32 cellular contexts compared by ENCODE assay signal in genomic region chr1:46098043-46098712, GRCh38. TPM values are rescaled to one million over a fixed set of nuclear protein-coding genes. Genes with fewer than 3 reads are reported as not detected.
A peak's percentile ranks its signal among the peaks of the same experiment; 100 is the strongest.
DNase-seq lines count a peak whose midpoint lies in the region; ATAC-seq, FAIRE-seq and TF ChIP-seq lines count a peak whose summit lies in the region.
"Had no signal": no experiment of that assay in that cellular context is flagged by ENCODE, and none has a peak within 500 bp of the region (broad histone marks: within the 10 kb centered on the region; RNA-seq: fewer than 3 reads in every experiment).

No MANE protein-coding gene starts in this region.

- H3K79me2 ChIP-seq in smooth muscle cell (ENCODE audit: low read depth), result peaks cover 4% of the 10 kb centered on the region

- no peak for ATAC-seq in memory B cell (ENCODE audit: low read depth)
- no peak for ATAC-seq in left ventricle myocardium superior
- ATAC-seq: HCT116, left colon had no signal

- DNase-seq in GM12865 (ENCODE audit: low read depth) (peak; percentile 60), GM18507 (ENCODE audit: extremely low spot score, insufficient read length, low read depth) (no peak), OCI-M1 (lab: John Stamatoyannopoulos, UW) (peak; percentile 15), memory B cell (ENCODE audit: low spot score in 2 of 2) (no peak), smooth muscle cell (lab: John Stamatoyannopoulos, UW; ENCODE audit: unreplicated experiment) (no peak), left ventricle myocardium superior (no peak)
- no peak for DNase-seq in activated CD4-positive, CD25-positive, alpha-beta regulatory T cell (lab: John Stamatoyannopoulos, UW)
- DNase-seq: activated CD4-positive, alpha-beta T cell treated with anti-CD3 and anti-CD28 coated beads, Interleukin-2, amount 10 ng/mL, durations not matched to agents 24 days and 14 days; aorta; C1 segment of cervical spinal cord; Caco-2; DMS79 treated with DMSO at 0.1 percent for 48 hours; GF-D8; hypothalamus; left colon; mammary epithelial cell; NCI-H1105; NCI-H187 treated with DMSO at 0.1 percent for 48 hours; NCI-H2171; sigmoid colon; stimulated activated CD4-positive, alpha-beta T cell treated with anti-CD3 and anti-CD28 coated beads, Interleukin-4, amount 100 ng/mL, for 1 hour; T1000; trophoblast cell; WERI-Rb-1 had no signal

- H3K36me3 ChIP-seq in smooth muscle cell (ENCODE audit: low read depth), result peaks cover 6% of the 10 kb centered on the region
- H3K36me3 ChIP-seq: cardiac muscle cell, sigmoid colon, SJSA1 had no signal

- no peak overlapping the region for H2AFZ ChIP-seq in smooth muscle cell (ENCODE audit: low read depth)

- H3K9me3 Mint-ChIP-seq in memory B cell, result peaks cover 5% of the 10 kb centered on the region
- H3K9me3 Mint-ChIP-seq: activated naive CD4-positive, alpha-beta T cell treated with anti-CD3 and anti-CD28 coated beads, Interleukin-2, amount 50 U/mL, for 24 hours had no signal

- TF ChIP-seq CTCF in GM12865 (IDR thresholded peaks at IDR 0.05; ENCODE audit: insufficient read depth, low read depth, low read length, missing control alignments) (no peak), smooth muscle cell (IDR thresholded peaks at IDR 0.05; ENCODE audit: borderline replicate concordance, insufficient read depth, poor library complexity, severe bottlenecking) (no peak)

- no peaks in the 10 kb centered on the region for H3K27me3 ChIP-seq in smooth muscle cell (ENCODE audit: low read depth)
- H3K27me3 ChIP-seq: cardiac muscle cell, sigmoid colon, SJSA1 had no signal

- no peak overlapping the region for H3K4me2 ChIP-seq in smooth muscle cell

- no peak overlapping the region for H3K27ac ChIP-seq in smooth muscle cell (ENCODE audit: low read depth)
- H3K27ac ChIP-seq: cardiac muscle cell, RWPE1, sigmoid colon, SJSA1, WERI-Rb-1 had no signal

- no peak overlapping the region for H3K27ac Mint-ChIP-seq in memory B cell
- H3K27ac Mint-ChIP-seq: activated CD4-positive, alpha-beta T cell treated with anti-CD3 and anti-CD28 coated beads, Interleukin-2, amount 10 ng/mL, durations not matched to agents 24 days and 14 days; activated naive CD4-positive, alpha-beta T cell treated with anti-CD3 and anti-CD28 coated beads, Interleukin-2, amount 50 U/mL, for 24 hours; IgD-negative memory B cell; nephron had no signal

- H3F3A ChIP-seq in smooth muscle cell (ENCODE audit: low read depth), result no peaks in the 10 kb centered on the region

- peak; percentile 84 for FAIRE-seq in GM18507 (lab: Jason Lieb, UNC)
- FAIRE-seq: colon had no signal

- H3K4me3 Mint-ChIP-seq in memory B cell, result peak overlapping the region; percentile 24
- H3K4me3 Mint-ChIP-seq: activated CD4-positive, alpha-beta T cell treated with anti-CD3 and anti-CD28 coated beads, Interleukin-2, amount 10 ng/mL, durations not matched to agents 24 days and 14 days; activated naive CD4-positive, alpha-beta T cell treated with anti-CD3 and anti-CD28 coated beads, Interleukin-2, amount 50 U/mL, for 24 hours; IgD-negative memory B cell; nephron had no signal

- H3K27me3 Mint-ChIP-seq in memory B cell, result no peaks in the 10 kb centered on the region

- intact Hi-C loops in left ventricle myocardium superior (cut with micrococcal nuclease), result no loop called here

- H3K4me1 ChIP-seq in smooth muscle cell (ENCODE audit: low read depth), result no peaks in the 10 kb centered on the region
- H3K4me1 ChIP-seq: Caco-2, sigmoid colon, SJSA1 had no signal

- peaks cover 5% of the 10 kb centered on the region for H3K9me3 ChIP-seq in smooth muscle cell (replicated peaks; ENCODE audit: low read depth)
- H3K9me3 ChIP-seq: sigmoid colon, SJSA1 had no signal

- 98% methylated on average over 3 of the region's 3 CpGs for WGBS in smooth muscle cell (ENCODE audit: low lambda C conversion rate)

- H3K9ac ChIP-seq in smooth muscle cell (ENCODE audit: low read depth), result no peak overlapping the region

- H3K4me3 ChIP-seq in GM12865 (ENCODE audit: low read depth, low read length) (no peak overlapping the region), smooth muscle cell (no peak overlapping the region)
- H3K4me3 ChIP-seq: cardiac muscle cell, sigmoid colon, SJSA1 had no signal

- H3K4me1 Mint-ChIP-seq in memory B cell, result no peaks in the 10 kb centered on the region

- H4K20me1 ChIP-seq in smooth muscle cell (ENCODE audit: low read depth), result no peaks in the 10 kb centered on the region

- H3K36me3 Mint-ChIP-seq in memory B cell, result peaks cover 2% of the 10 kb centered on the region

RNA-seq across cellular contexts. Expression of gene PIK3R3, which starts 34.3 kb away (rescaled TPM):
- 5.6 TPM in 2 replicates for total RNA-seq in smooth muscle cell
- 3.7 and 5.3 TPM in 2 replicates for polyA plus RNA-seq in smooth muscle cell
- total RNA-seq in left ventricle myocardium superior, result 26.2 TPM

Comparison
In these comparisons a context has a peak if more than half of its experiments do, and no peak if none do; other contexts are left out.
1. DNase-seq: peak in GM12865 (single experiment) and OCI-M1 (single experiment); none in GM18507 (single experiment), memory B cell (0 of 2), activated CD4-positive, CD25-positive, alpha-beta regulatory T cell (0 of 4), smooth muscle cell (single experiment) and left ventricle myocardium superior (single experiment).